26 cellular contexts compared by ENCODE assay signal in genomic region chr3:193774272-193774915, GRCh38.
DNase-seq lines count a peak whose midpoint lies in the region; ATAC-seq and TF ChIP-seq lines count a peak whose summit lies in the region.
"Had no signal": no experiment of that assay in that cellular context is flagged by ENCODE, and none has a peak within 500 bp of the region (broad histone marks: within the 10 kb centered on the region; RNA-seq: fewer than 3 reads in every experiment).

No MANE protein-coding gene starts in this region.

- H3K4me2 ChIP-seq in mesenchymal stem cell (ENCODE audit: low read length, poor library complexity, severe bottlenecking), result no peak overlapping the region
- H3K4me2 ChIP-seq: BLaER1 had no signal

- TF ChIP-seq POLR2A in heart left ventricle (IDR thresholded peaks at IDR 0.05), result no peak

- H3K27me3 ChIP-seq in mesenchymal stem cell (ENCODE audit: control insufficient read depth in 1 of 2, insufficient read depth in 1 of 2, low read length in 2 of 2) (peaks cover 41 to 44% of the 10 kb centered on the region in 2 experiments), heart left ventricle (peaks cover 0 to 57% (median 31%) of the 10 kb centered on the region in 9 donors)
- H3K27me3 ChIP-seq: MG63 had no signal

- H3K9me3 Mint-ChIP-seq in activated CD8-positive, alpha-beta memory T cell treated with anti-CD3 and anti-CD28 coated beads, Interleukin-2, amount 10 ng/mL, durations not matched to agents 7 days and 5 days (ENCODE audit: low read depth), result no peaks in the 10 kb centered on the region
- peaks cover 3% of the 10 kb centered on the region for H3K9me3 Mint-ChIP-seq in type B pancreatic cell
- H3K9me3 Mint-ChIP-seq: CD4-positive, alpha-beta T cell; HFFc6; IgD-negative memory B cell had no signal

- H3K36me3 Mint-ChIP-seq in activated CD8-positive, alpha-beta memory T cell treated with anti-CD3 and anti-CD28 coated beads, Interleukin-2, amount 10 ng/mL, durations not matched to agents 7 days and 5 days, result no peaks in the 10 kb centered on the region
- H3K36me3 Mint-ChIP-seq in type B pancreatic cell, result no peaks in the 10 kb centered on the region
- H3K36me3 Mint-ChIP-seq: IgD-negative memory B cell had no signal

- no peak overlapping the region for H2BK5ac ChIP-seq in mesenchymal stem cell (ENCODE audit: low read depth, low read length, poor library complexity, severe bottlenecking)

- H3K18ac ChIP-seq in mesenchymal stem cell (ENCODE audit: low read depth in 1 of 2, low read length in 2 of 2), result peak overlapping the region in 1 of 2 experiments; percentile 46

- H3K27ac ChIP-seq in mesenchymal stem cell (ENCODE audit: low read length, poor library complexity, severe bottlenecking) (no peak overlapping the region), heart left ventricle (no peak overlapping the region)
- H3K27ac ChIP-seq: 22Rv1, BLaER1, RWPE1 had no signal

- H2AFZ ChIP-seq in mesenchymal stem cell (ENCODE audit: low read depth, low read length), result no peak overlapping the region

- H2BK12ac ChIP-seq in mesenchymal stem cell (ENCODE audit: low read length in 2 of 2), result peak overlapping the region; percentile 15 to 63

- no peak overlapping the region for H4K8ac ChIP-seq in mesenchymal stem cell (ENCODE audit: low read length)

- no peaks in the 10 kb centered on the region for H3K36me3 ChIP-seq in mesenchymal stem cell (ENCODE audit: control insufficient read depth in 1 of 2, insufficient read depth in 2 of 2, low read depth in 1 of 2, low read length in 2 of 2)
- no peaks in the 10 kb centered on the region for H3K36me3 ChIP-seq in heart left ventricle
- H3K36me3 ChIP-seq: BLaER1, MG63 had no signal

- no peaks in the 10 kb centered on the region for H3K79me1 ChIP-seq in mesenchymal stem cell (replicated peaks; ENCODE audit: low read length, poor library complexity, severe bottlenecking)

- 91% methylated on average over 7 of the region's 7 CpGs for WGBS in mesenchymal stem cell
- WGBS in heart left ventricle, 4 donors, result 87 to 94% (median 90%) methylated on average over 7 of the region's 7 CpGs

- peaks cover 33% of the 10 kb centered on the region for H3K27me3 Mint-ChIP-seq in activated CD8-positive, alpha-beta memory T cell treated with anti-CD3 and anti-CD28 coated beads, Interleukin-2, amount 10 ng/mL, durations not matched to agents 7 days and 5 days
- peaks cover 7% of the 10 kb centered on the region for H3K27me3 Mint-ChIP-seq in type B pancreatic cell

- H3K4me3 Mint-ChIP-seq in activated CD8-positive, alpha-beta memory T cell treated with anti-CD3 and anti-CD28 coated beads, Interleukin-2, amount 10 ng/mL, durations not matched to agents 7 days and 5 days, result no peak overlapping the region
- H3K4me3 Mint-ChIP-seq in type B pancreatic cell, result no peak overlapping the region
- H3K4me3 Mint-ChIP-seq: CD4-positive, alpha-beta T cell; HFFc6; IgD-negative memory B cell had no signal

- no peak overlapping the region for H3K27ac Mint-ChIP-seq in activated CD8-positive, alpha-beta memory T cell treated with anti-CD3 and anti-CD28 coated beads, Interleukin-2, amount 10 ng/mL, durations not matched to agents 7 days and 5 days
- peak overlapping the region; percentile 26 for H3K27ac Mint-ChIP-seq in type B pancreatic cell
- H3K27ac Mint-ChIP-seq: CD4-positive, alpha-beta T cell; HFFc6; IgD-negative memory B cell had no signal

- H2BK15ac ChIP-seq in mesenchymal stem cell (ENCODE audit: low read depth, poor library complexity, severe bottlenecking), result no peak overlapping the region

- peak overlapping the region; percentile 8 for H3K9ac ChIP-seq in mesenchymal stem cell (ENCODE audit: low read length)
- H3K9ac ChIP-seq: BLaER1 had no signal

- H3K4me1 ChIP-seq in mesenchymal stem cell (ENCODE audit: control insufficient read depth, insufficient read depth, low read depth, low read length) (peaks cover 17% of the 10 kb centered on the region), heart left ventricle (no peaks in the 10 kb centered on the region)
- H3K4me1 ChIP-seq: BLaER1 had no signal

- TF ChIP-seq CTCF in fibroblast of the aortic adventitia (IDR thresholded peaks at IDR 0.05; ENCODE audit: insufficient read depth, low read length) (no peak), type B pancreatic cell (conservative IDR thresholded peaks at IDR 0.05) (no peak), heart left ventricle (IDR thresholded peaks at IDR 0.05) (no peak)

- peak; percentile 21 for DNase-seq in activated CD8-positive, alpha-beta memory T cell treated with anti-CD3 and anti-CD28 coated beads, Interleukin-2, amount 10 ng/mL, durations not matched to agents 7 days and 5 days
- no peak for DNase-seq in activated CD8-positive, alpha-beta memory T cell treated with anti-CD3 and anti-CD28 coated beads, Interleukin-2, amount 50 U/mL, for 48 hours
- peak; percentile 60 for DNase-seq in fibroblast of the aortic adventitia (ENCODE audit: low read depth)
- DNase-seq in mesenchymal stem cell, result no peak
- DNase-seq in type B pancreatic cell (ENCODE audit: extremely low spot score, unreplicated experiment), result peak; percentile 36
- no peak for DNase-seq in heart left ventricle
- DNase-seq in NCI-H748 treated with DMSO at 0.1 percent for 48 hours (lab: John Stamatoyannopoulos, UW), result no peak
- DNase-seq: ACHN; CD4-positive, alpha-beta T cell; COR-L47; DMS79 treated with DMSO at 0.1 percent for 48 hours; H9; HFFc6; Karpas-422; MG63; NCI-H1048; NCI-H1417 treated with DMSO at 0.1 percent for 48 hours; NCI-H187 treated with DMSO at 0.1 percent for 48 hours; NCI-H2107; SHP77 treated with DMSO at 0.1 percent for 48 hours had no signal

- no peak overlapping the region for H3K23ac ChIP-seq in mesenchymal stem cell (ENCODE audit: low read length in 2 of 2)

- no peak overlapping the region for H2AK5ac ChIP-seq in mesenchymal stem cell (ENCODE audit: low read length, severe bottlenecking)

- no peak overlapping the region for H3K14ac ChIP-seq in mesenchymal stem cell (ENCODE audit: low read length in 2 of 2)

- CTCF ChIA-PET in activated CD8-positive, alpha-beta memory T cell treated with anti-CD3 and anti-CD28 coated beads, Interleukin-2, amount 10 ng/mL, durations not matched to agents 7 days and 5 days (lab: Charles Lee), result no interaction called here

- intact Hi-C loops in heart left ventricle (cut with DNase I), result loop anchor here in 1 of 10 donors (10.0 kb wide), 1 partner anchor 630 kb away; no protein-coding TSS in a partner anchor

- H3K4me1 Mint-ChIP-seq in activated CD8-positive, alpha-beta memory T cell treated with anti-CD3 and anti-CD28 coated beads, Interleukin-2, amount 10 ng/mL, durations not matched to agents 7 days and 5 days, result peaks cover 4% of the 10 kb centered on the region
- peaks cover 58% of the 10 kb centered on the region for H3K4me1 Mint-ChIP-seq in type B pancreatic cell (ENCODE audit: unreplicated experiment)

- H4K91ac ChIP-seq in mesenchymal stem cell (ENCODE audit: low read length), result no peak overlapping the region

- H3K9me3 ChIP-seq in mesenchymal stem cell (ENCODE audit: control insufficient read depth, low read length) (no peaks in the 10 kb centered on the region), heart left ventricle (no peaks in the 10 kb centered on the region)
- H3K9me3 ChIP-seq: MG63 had no signal

- ATAC-seq in activated CD8-positive, alpha-beta memory T cell treated with anti-CD3 and anti-CD28 coated beads, Interleukin-2, amount 10 ng/mL, durations not matched to agents 7 days and 5 days, result no peak
- ATAC-seq in GM19463 (IDR thresholded peaks at IDR 0.05; ENCODE audit: unreplicated experiment), result no peak
- ATAC-seq in heart left ventricle, result no peak
- ATAC-seq: GM12878 had no signal

- no peak overlapping the region for H3K4ac ChIP-seq in mesenchymal stem cell (ENCODE audit: low read depth in 1 of 2, low read length in 2 of 2)

- no peak overlapping the region for H2BK120ac ChIP-seq in mesenchymal stem cell (ENCODE audit: low read depth, low read length)

- no peak overlapping the region for H3K4me3 ChIP-seq in fibroblast of the aortic adventitia (ENCODE audit: low read depth, low read length)
- peak overlapping the region in 1 of 2 experiments; percentile 5 for H3K4me3 ChIP-seq in mesenchymal stem cell (ENCODE audit: insufficient read depth in 1 of 2, low read depth in 1 of 2, low read length in 2 of 2)
- H3K4me3 ChIP-seq in heart left ventricle, result no peak overlapping the region
- H3K4me3 ChIP-seq: BLaER1, GM12878, MG63 had no signal

Comparison
In these comparisons a context has a peak if more than half of its experiments do, and no peak if none do; other contexts are left out.
1. DNase-seq: peak in activated CD8-positive, alpha-beta memory T cell treated with anti-CD3 and anti-CD28 coated beads, Interleukin-2, amount 10 ng/mL, durations not matched to agents 7 days and 5 days (single experiment), fibroblast of the aortic adventitia (single experiment) and type B pancreatic cell (single experiment); none in activated CD8-positive, alpha-beta memory T cell treated with anti-CD3 and anti-CD28 coated beads, Interleukin-2, amount 50 U/mL, for 48 hours (single experiment), mesenchymal stem cell (single experiment), heart left ventricle (0 of 5) and NCI-H748 treated with DMSO at 0.1 percent for 48 hours (single experiment).